15 cellular contexts compared by ENCODE assay signal in the genomic region with DNA sequence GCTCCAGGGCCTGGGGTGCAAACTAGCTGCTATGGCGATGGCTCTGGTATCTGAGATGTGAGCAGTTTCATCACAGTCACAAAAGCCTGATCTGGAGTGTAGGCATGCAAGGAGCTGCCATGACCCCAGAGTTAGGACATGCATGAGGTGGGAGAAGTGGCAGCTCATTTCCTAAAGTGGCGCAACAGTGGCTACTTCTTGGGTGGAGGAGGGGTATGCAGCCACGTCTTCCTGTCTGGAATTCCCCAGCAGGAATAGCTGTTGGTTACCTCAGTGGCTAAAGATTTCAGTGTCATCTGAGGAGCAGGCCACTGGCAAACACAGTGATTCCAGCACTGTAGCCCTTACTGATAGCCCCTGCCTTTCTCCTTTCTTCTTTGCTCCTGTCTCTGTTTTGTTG.
DNase-seq lines count a peak whose midpoint lies in the region; ATAC-seq and TF ChIP-seq lines count a peak whose summit lies in the region.
"Had no signal": no experiment of that assay in that cellular context is flagged by ENCODE, and none has a peak within 500 bp of the region (broad histone marks: within the 10 kb centered on the region; RNA-seq: fewer than 3 reads in every experiment).

No MANE protein-coding gene starts in this region.

- no peak overlapping the region for H2BK12ac ChIP-seq in trophoblast cell (ENCODE audit: low read length)

- no peak overlapping the region for H2AK5ac ChIP-seq in trophoblast cell (ENCODE audit: low read length)

- TF ChIP-seq CTCF in RWPE2 (IDR thresholded peaks at IDR 0.05; ENCODE audit: poor library complexity, severe bottlenecking) (no peak), fibroblast of pulmonary artery (IDR thresholded peaks at IDR 0.05; ENCODE audit: low read length, missing control alignments) (no peak), hepatocyte (IDR thresholded peaks at IDR 0.05; ENCODE audit: poor library complexity) (no peak)

- peak overlapping the region; percentile 10 for H3K27ac ChIP-seq in RWPE2 (ENCODE audit: poor library complexity, severe bottlenecking)
- no peak overlapping the region for H3K27ac ChIP-seq in trophoblast cell (ENCODE audit: low read depth, low read length)
- H3K27ac ChIP-seq in hepatocyte, result no peak overlapping the region
- H3K27ac ChIP-seq: right lobe of liver had no signal

- H3K4me2 ChIP-seq in trophoblast cell (ENCODE audit: low read length) (no peak overlapping the region), hepatocyte (no peak overlapping the region)

- no peak overlapping the region for H3K14ac ChIP-seq in trophoblast cell (ENCODE audit: low read length)

- ATAC-seq in RWPE2 (ENCODE audit: low read depth) (peak; percentile 59), GM18907 (IDR thresholded peaks at IDR 0.05; ENCODE audit: unreplicated experiment) (no peak)
- ATAC-seq: right lobe of liver had no signal

- H3K79me2 ChIP-seq in trophoblast cell (ENCODE audit: control insufficient read depth, insufficient read depth, low read length, poor library complexity) (no peaks in the 10 kb centered on the region), hepatocyte (no peaks in the 10 kb centered on the region)

- DNase-seq in GM03348 (ENCODE audit: low spot score) (peak; percentile 2), RWPE2 (ENCODE audit: low spot score) (no peak), fibroblast of pulmonary artery (ENCODE audit: low read depth) (peak; percentile 91), trophoblast cell (peak; percentile 38 to 45), SW 1271 (lab: John Stamatoyannopoulos, UW) (no peak), hepatocyte (ENCODE audit: low spot score) (no peak)
- DNase-seq in activated naive CD4-positive, alpha-beta T cell (lab: John Stamatoyannopoulos, UW), result no peak
- DNase-seq: activated CD4-positive, alpha-beta memory T cell treated with anti-CD3 and anti-CD28 coated beads, Interleukin-2, amount 10 ng/mL, durations not matched to agents 7 days and 5 days; activated effector memory CD4-positive, alpha-beta T cell treated with anti-CD3 and anti-CD28 coated beads, Interleukin-2, amount 50 U/mL, for 16 hours; erythroblast; naive B cell; NCI-H1436; NCI-H510A; right lobe of liver had no signal

- H3K4me1 ChIP-seq in RWPE2 (ENCODE audit: insufficient read depth, poor library complexity, severe bottlenecking) (peaks cover 12% of the 10 kb centered on the region), trophoblast cell (ENCODE audit: control insufficient read depth in 1 of 2, insufficient read depth in 2 of 2, low read length in 2 of 2) (peaks cover 4 to 6% of the 10 kb centered on the region in 2 experiments), hepatocyte (ENCODE audit: insufficient read depth) (no peaks in the 10 kb centered on the region)
- H3K4me1 ChIP-seq: right lobe of liver had no signal

- no peaks in the 10 kb centered on the region for H3K9me2 ChIP-seq in hepatocyte (replicated peaks; ENCODE audit: insufficient read depth)

- no peak overlapping the region for H4K8ac ChIP-seq in trophoblast cell (ENCODE audit: low read depth, low read length)

- no peak overlapping the region for H3K4me3 ChIP-seq in RWPE2 (ENCODE audit: severe bottlenecking)
- no peak overlapping the region for H3K4me3 ChIP-seq in fibroblast of pulmonary artery (replicated peaks; ENCODE audit: low read depth, low read length)
- no peak overlapping the region for H3K4me3 ChIP-seq in trophoblast cell (ENCODE audit: low read depth, low read length)
- no peak overlapping the region for H3K4me3 ChIP-seq in hepatocyte
- H3K4me3 ChIP-seq: right lobe of liver had no signal

- H3K9ac ChIP-seq in trophoblast cell (ENCODE audit: low read length), result no peak overlapping the region

- H3K18ac ChIP-seq in trophoblast cell (ENCODE audit: low read length), result no peak overlapping the region

- H2BK5ac ChIP-seq in trophoblast cell (ENCODE audit: low read depth, low read length, poor library complexity), result no peak overlapping the region

- no CpG with 5 or more reads among the region's 3 CpGs for WGBS in trophoblast cell (ENCODE audit: extremely low coverage, insufficient coverage, insufficient read length)
- WGBS in hepatocyte (ENCODE audit: low lambda C conversion rate, missing lambda C conversion rate), result 87% methylated on average over 3 of the region's 3 CpGs

- no peak overlapping the region for H3K4ac ChIP-seq in trophoblast cell (ENCODE audit: low read depth, low read length)

- H3K27me3 ChIP-seq in RWPE2 (ENCODE audit: insufficient read depth, poor library complexity, severe bottlenecking) (no peaks in the 10 kb centered on the region), trophoblast cell (ENCODE audit: insufficient read depth, low read length) (no peaks in the 10 kb centered on the region), hepatocyte (no peaks in the 10 kb centered on the region)
- H3K27me3 ChIP-seq: right lobe of liver had no signal

- H3K9me3 ChIP-seq in RWPE2 (ENCODE audit: severe bottlenecking) (no peaks in the 10 kb centered on the region), trophoblast cell (ENCODE audit: insufficient read depth, low read depth, low read length) (peaks cover 2% of the 10 kb centered on the region), hepatocyte (ENCODE audit: low read depth) (no peaks in the 10 kb centered on the region)
- H3K9me3 ChIP-seq: right lobe of liver had no signal

- no peak overlapping the region for H2BK120ac ChIP-seq in trophoblast cell (ENCODE audit: insufficient read depth, low read length, poor library complexity)

- H3K23ac ChIP-seq in trophoblast cell (ENCODE audit: low read length), result no peak overlapping the region

- H2AFZ ChIP-seq in trophoblast cell (ENCODE audit: insufficient read depth, low read length, poor library complexity) (no peak overlapping the region), hepatocyte (no peak overlapping the region)

- H3K79me1 ChIP-seq in trophoblast cell (ENCODE audit: low read length), result no peaks in the 10 kb centered on the region

- H3K36me3 ChIP-seq in RWPE2 (ENCODE audit: low read depth) (no peaks in the 10 kb centered on the region), trophoblast cell (ENCODE audit: control insufficient read depth in 1 of 2, insufficient read depth in 2 of 2, low read length in 2 of 2) (no peaks in the 10 kb centered on the region), hepatocyte (replicated peaks; ENCODE audit: insufficient read depth, low read depth) (no peaks in the 10 kb centered on the region)
- H3K36me3 ChIP-seq: right lobe of liver had no signal

- no peak overlapping the region for H4K12ac ChIP-seq in trophoblast cell (ENCODE audit: low read depth, low read length)

- H4K91ac ChIP-seq in trophoblast cell (ENCODE audit: low read depth, low read length), result no peak overlapping the region

- H4K20me1 ChIP-seq in hepatocyte (ENCODE audit: insufficient read depth, poor library complexity, severe bottlenecking), result no peaks in the 10 kb centered on the region

Comparison
In these comparisons a context has a peak if more than half of its experiments do, and no peak if none do; other contexts are left out.
1. DNase-seq: peak in GM03348 (single experiment), fibroblast of pulmonary artery (single experiment) and trophoblast cell (2 of 2); none in RWPE2 (single experiment), SW 1271 (0 of 2), hepatocyte (single experiment) and activated naive CD4-positive, alpha-beta T cell (0 of 4).